Comparison of ENCODE assay signal across 8 cellular contexts in the genomic region with DNA sequence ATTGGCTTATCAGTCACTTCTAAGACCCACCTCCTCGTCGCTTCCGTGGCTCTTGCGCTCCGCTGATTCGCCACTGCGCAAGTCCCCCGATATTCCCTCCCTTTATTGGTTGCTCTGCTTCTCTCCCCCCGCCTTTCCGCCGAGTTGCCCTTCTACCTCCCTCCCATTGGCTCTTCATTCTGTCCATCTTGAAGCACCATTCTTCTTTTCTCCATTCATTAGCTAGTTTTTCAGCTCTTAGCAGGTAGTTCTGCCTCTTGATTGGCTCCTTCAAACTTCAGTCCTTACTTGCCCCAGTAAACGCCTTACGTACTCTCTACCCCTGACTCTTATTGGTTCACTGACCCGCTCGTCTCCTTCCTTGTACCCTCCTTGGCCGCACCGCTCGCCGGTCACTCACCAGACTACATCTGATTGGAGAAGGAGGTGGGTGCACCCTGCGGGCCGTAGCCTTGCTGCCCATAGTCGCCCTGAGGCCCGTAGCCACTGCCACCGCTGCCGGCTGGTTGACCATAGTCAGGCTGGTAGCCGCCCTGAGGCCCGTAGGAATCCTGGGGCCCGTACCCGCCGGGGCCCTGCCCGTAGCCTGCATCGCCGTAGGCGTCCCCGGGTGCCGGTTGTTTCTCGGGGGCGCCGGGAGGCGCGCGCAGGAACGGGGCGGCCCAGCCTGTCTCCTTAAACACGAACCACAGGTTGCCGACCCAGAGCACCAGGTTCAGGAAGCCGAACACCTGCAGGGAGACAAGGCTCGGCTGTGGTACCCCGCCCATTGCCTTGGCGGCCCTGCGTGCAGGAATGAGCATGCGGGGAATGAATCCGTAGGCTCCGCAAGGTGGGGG.
DNase-seq lines count a peak whose midpoint lies in the region; ATAC-seq lines count a peak whose summit lies in the region.

No MANE protein-coding gene starts in this region.

- ATAC-seq in GM18909 (IDR thresholded peaks at IDR 0.05; ENCODE audit: poor library complexity, unreplicated experiment) (peak; percentile 90), HG03159 (IDR thresholded peaks at IDR 0.05; ENCODE audit: unreplicated experiment) (peak; percentile 87)
- peak; percentile 92 to 94 for ATAC-seq in activated CD4-positive, CD25-positive, alpha-beta regulatory T cell treated with anti-CD3 and anti-CD28 coated beads, Interleukin-2, amount 50 U/mL, for 24 hours

- DNase-seq in AG08395 (ENCODE audit: low spot score) (peak; percentile 93), NCI-H2227 (lab: John Stamatoyannopoulos, UW; ENCODE audit: unreplicated experiment) (peak; percentile 99), cerebellar cortex (ENCODE audit: low spot score) (peak; percentile 99), islet precursor cell (peak; percentile 98)
- peak; percentile 57 to 62 for DNase-seq in stimulated activated CD4-positive, alpha-beta T cell treated with anti-CD3 and anti-CD28 coated beads, Interleukin-15, amount 100 ng/mL, for 1 hour (ENCODE audit: low read depth in 1 of 2, low spot score in 1 of 2)

Comparison
In these comparisons a context has a peak if more than half of its experiments do, and no peak if none do; other contexts are left out.
1. Peak in every context shown above with its lines: DNase-seq and ATAC-seq.